ENCODE assay signal across 40 cellular contexts in the genomic region with DNA sequence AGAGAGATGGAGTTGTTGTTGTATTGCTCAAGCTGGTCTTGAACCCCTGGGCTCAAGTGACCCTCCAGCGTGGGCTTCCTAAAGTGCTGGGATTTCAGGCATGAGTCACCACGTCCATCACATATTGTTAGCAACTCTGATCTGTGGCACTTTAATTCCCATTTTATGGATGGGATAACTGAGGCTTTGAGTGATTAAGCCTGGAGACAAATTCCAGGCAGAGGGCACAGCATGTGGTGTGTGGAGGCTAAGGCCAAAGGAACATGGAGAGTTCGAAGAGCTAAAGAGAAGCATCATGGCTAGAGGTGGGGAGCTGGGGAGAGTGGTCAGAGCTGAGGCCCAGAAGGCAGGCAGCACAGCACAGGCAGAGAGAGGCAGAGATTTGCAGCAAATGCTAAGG.
"Had no signal": no experiment of that assay in that cellular context is flagged by ENCODE, and none has a peak within 500 bp of the region (broad histone marks: within the 10 kb centered on the region; RNA-seq: fewer than 3 reads in every experiment).

No MANE protein-coding gene starts in this region.

- H3K4me1 Mint-ChIP-seq: activated naive CD4-positive, alpha-beta T cell treated with anti-CD3 and anti-CD28 coated beads, Interleukin-2, amount 10 ng/mL, durations not matched to agents 7 days and 5 days; activated naive CD4-positive, alpha-beta T cell treated with anti-CD3 and anti-CD28 coated beads, Interleukin-2, amount 50 U/mL, for 24 hours; activated naive CD8-positive, alpha-beta T cell treated with anti-CD3 and anti-CD28 coated beads for 36 hours; activated naive CD8-positive, alpha-beta T cell treated with anti-CD3 and anti-CD28 coated beads, Interleukin-2, amount 10 ng/mL, durations not matched to agents 7 days and 5 days; activated naive CD8-positive, alpha-beta T cell treated with anti-CD3 and anti-CD28 coated beads, Interleukin-2, amount 50 U/mL, for 24 hours; activated T-helper 17 cell treated with anti-CD3 and anti-CD28 coated beads, Interleukin-2, amount 50 U/mL, for 72 hours; central memory CD8-positive, alpha-beta T cell had no signal

- H3K27ac Mint-ChIP-seq: activated naive CD4-positive, alpha-beta T cell treated with anti-CD3 and anti-CD28 coated beads for 36 hours; activated naive CD4-positive, alpha-beta T cell treated with anti-CD3 and anti-CD28 coated beads, Interleukin-2, amount 10 ng/mL, durations not matched to agents 7 days and 5 days; activated naive CD4-positive, alpha-beta T cell treated with anti-CD3 and anti-CD28 coated beads, Interleukin-2, amount 50 U/mL, for 24 hours; activated naive CD4-positive, alpha-beta T cell treated with anti-CD3 and anti-CD28 coated beads, Interleukin-2, amount 50 U/mL, for 72 hours; activated naive CD8-positive, alpha-beta T cell; activated naive CD8-positive, alpha-beta T cell treated with anti-CD3 and anti-CD28 coated beads for 36 hours; activated naive CD8-positive, alpha-beta T cell treated with anti-CD3 and anti-CD28 coated beads, Interleukin-2, amount 10 ng/mL, durations not matched to agents 7 days and 5 days; activated naive CD8-positive, alpha-beta T cell treated with anti-CD3 and anti-CD28 coated beads, Interleukin-2, amount 50 U/mL, for 24 hours; activated T-cell treated with anti-CD3 and anti-CD28 coated beads, Interleukin-2, amount 50 U/mL, for 24 hours; activated T-cell treated with anti-CD3 and anti-CD28 coated beads, Interleukin-2, amount 50 U/mL, for 72 hours; activated T-helper 1 cell treated with anti-CD3 and anti-CD28 coated beads, Interleukin-12 subunit alpha, Interleukin-12 subunit beta, Interleukin-2, Interleukin-4 antibody, amounts not matched to agents 30 ng/mL and 10 ng/mL and 1 ng/mL, durations not matched to agents 14 hours and 24 hours and 36 hours; activated T-helper 17 cell treated with anti-CD3 and anti-CD28 coated beads, Interleukin-2, amount 50 U/mL, for 72 hours; activated T-helper 2 cell treated with anti-CD3 and anti-CD28 coated beads, Interferon-gamma antibody, Interleukin-2, Interleukin-4, amounts not matched to agents 10 μg/mL and 5 μg/mL and 100 μg/mL, durations not matched to agents 14 hours and 24 hours and 36 hours had no signal

- H3K9me3 Mint-ChIP-seq: activated naive CD4-positive, alpha-beta T cell treated with anti-CD3 and anti-CD28 coated beads for 36 hours; activated naive CD4-positive, alpha-beta T cell treated with anti-CD3 and anti-CD28 coated beads, Interleukin-2, amount 10 ng/mL, durations not matched to agents 7 days and 5 days; activated naive CD8-positive, alpha-beta T cell treated with anti-CD3 and anti-CD28 coated beads for 36 hours; activated naive CD8-positive, alpha-beta T cell treated with anti-CD3 and anti-CD28 coated beads, Interleukin-2, amount 10 ng/mL, durations not matched to agents 7 days and 5 days; activated T-helper 1 cell treated with anti-CD3 and anti-CD28 coated beads, Interleukin-12 subunit alpha, Interleukin-12 subunit beta, Interleukin-2, Interleukin-4 antibody, amounts not matched to agents 30 ng/mL and 10 ng/mL and 1 ng/mL, durations not matched to agents 14 hours and 24 hours and 36 hours; activated T-helper 2 cell treated with anti-CD3 and anti-CD28 coated beads, Interferon-gamma antibody, Interleukin-2, Interleukin-4, amounts not matched to agents 10 μg/mL and 5 μg/mL and 100 μg/mL, durations not matched to agents 14 hours and 24 hours and 36 hours had no signal

- H3K27me3 ChIP-seq: adrenal gland, ascending aorta, body of pancreas, brain microvascular endothelial cell, breast epithelium, cardiac muscle cell had no signal

- H3K9me3 ChIP-seq: adrenal gland, ascending aorta, body of pancreas, breast epithelium had no signal

- H3K27me3 Mint-ChIP-seq: activated naive CD4-positive, alpha-beta T cell treated with anti-CD3 and anti-CD28 coated beads, Interleukin-2, amount 10 ng/mL, durations not matched to agents 7 days and 5 days; activated naive CD8-positive, alpha-beta T cell treated with anti-CD3 and anti-CD28 coated beads, Interleukin-2, amount 10 ng/mL, durations not matched to agents 7 days and 5 days; activated naive CD8-positive, alpha-beta T cell treated with anti-CD3 and anti-CD28 coated beads, Interleukin-2, amount 50 U/mL, for 24 hours; activated T-helper 17 cell treated with anti-CD3 and anti-CD28 coated beads, Interleukin-2, amount 50 U/mL, for 72 hours; central memory CD8-positive, alpha-beta T cell had no signal

- FAIRE-seq: astrocyte, bronchial epithelial cell had no signal

- ATAC-seq: activated naive CD4-positive, alpha-beta T cell treated with anti-CD3 and anti-CD28 coated beads, Interleukin-2, amount 50 U/mL, for 72 hours; activated naive CD8-positive, alpha-beta T cell treated with anti-CD3 and anti-CD28 coated beads, Interleukin-2, amount 50 U/mL, for 24 hours; activated T-cell treated with anti-CD3 and anti-CD28 coated beads, Interleukin-2, amount 50 U/mL, for 4 hours; activated T-cell treated with anti-CD3 and anti-CD28 coated beads, Interleukin-2, amount 50 U/mL, for 72 hours; activated T-helper 17 cell treated with anti-CD3 and anti-CD28 coated beads, Interleukin-2, amount 50 U/mL, for 72 hours; body of pancreas had no signal

- H3K4me1 ChIP-seq: adrenal gland, ascending aorta, body of pancreas, breast epithelium had no signal

- H3K4me3 ChIP-seq: adrenal gland, ascending aorta, body of pancreas, breast epithelium, cardiac muscle cell had no signal

- DNase-seq: activated effector memory CD4-positive, alpha-beta T cell treated with anti-CD3 and anti-CD28 coated beads, Interleukin-2, amount 50 U/mL, for 16 hours; activated effector memory CD4-positive, alpha-beta T cell treated with Interleukin-2 at 50 U/mL for 16 hours; activated gamma-delta T cell; activated gamma-delta T cell treated with Interleukin-2 at 50 U/mL for 16 hours; activated naive CD4-positive, alpha-beta T cell; activated naive CD4-positive, alpha-beta T cell treated with anti-CD3 and anti-CD28 coated beads for 36 hours; activated naive CD4-positive, alpha-beta T cell treated with anti-CD3 and anti-CD28 coated beads, Interleukin-2, amount 10 ng/mL, durations not matched to agents 7 days and 5 days; activated naive CD4-positive, alpha-beta T cell treated with anti-CD3 and anti-CD28 coated beads, Interleukin-2, amount 50 U/mL, for 16 hours; activated naive CD4-positive, alpha-beta T cell treated with Interleukin-2 at 50 U/mL for 16 hours; activated naive CD8-positive, alpha-beta T cell treated with anti-CD3 and anti-CD28 coated beads for 36 hours; activated naive CD8-positive, alpha-beta T cell treated with anti-CD3 and anti-CD28 coated beads, Interleukin-2, amount 10 ng/mL, durations not matched to agents 7 days and 5 days; activated naive CD8-positive, alpha-beta T cell treated with anti-CD3 and anti-CD28 coated beads, Interleukin-2, amount 50 U/mL, for 24 hours; activated T-cell treated with anti-CD3 and anti-CD28 coated beads, Interleukin-2, amount 50 U/mL, for 1 hour; activated T-cell treated with anti-CD3 and anti-CD28 coated beads, Interleukin-2, amount 50 U/mL, for 24 hours; activated T-cell treated with anti-CD3 and anti-CD28 coated beads, Interleukin-2, amount 50 U/mL, for 4 hours; activated T-cell treated with anti-CD3 and anti-CD28 coated beads, Interleukin-2, amount 50 U/mL, for 48 hours; activated T-cell treated with anti-CD3 and anti-CD28 coated beads, Interleukin-2, amount 50 U/mL, for 72 hours; adrenal gland; amniotic stem cell; amygdala; anterior cingulate cortex; aorta; body of pancreas; brain microvascular endothelial cell; caudate nucleus; central memory CD4-positive, alpha-beta T cell; cerebellar nuclear complex had no signal

- H3K36me3 ChIP-seq: adrenal gland, ascending aorta, brain microvascular endothelial cell, breast epithelium, cardiac muscle cell had no signal

- H3K36me3 Mint-ChIP-seq: activated naive CD4-positive, alpha-beta T cell treated with anti-CD3 and anti-CD28 coated beads, Interleukin-2, amount 10 ng/mL, durations not matched to agents 7 days and 5 days; activated naive CD4-positive, alpha-beta T cell treated with anti-CD3 and anti-CD28 coated beads, Interleukin-2, amount 50 U/mL, for 24 hours; activated naive CD4-positive, alpha-beta T cell treated with anti-CD3 and anti-CD28 coated beads, Interleukin-2, amount 50 U/mL, for 72 hours; activated naive CD8-positive, alpha-beta T cell; activated naive CD8-positive, alpha-beta T cell treated with anti-CD3 and anti-CD28 coated beads for 36 hours; activated naive CD8-positive, alpha-beta T cell treated with anti-CD3 and anti-CD28 coated beads, Interleukin-2, amount 10 ng/mL, durations not matched to agents 7 days and 5 days; brain had no signal

- H3K4me3 Mint-ChIP-seq: activated naive CD4-positive, alpha-beta T cell treated with anti-CD3 and anti-CD28 coated beads for 36 hours; activated naive CD4-positive, alpha-beta T cell treated with anti-CD3 and anti-CD28 coated beads, Interleukin-2, amount 10 ng/mL, durations not matched to agents 7 days and 5 days; activated naive CD4-positive, alpha-beta T cell treated with anti-CD3 and anti-CD28 coated beads, Interleukin-2, amount 50 U/mL, for 24 hours; activated naive CD8-positive, alpha-beta T cell; activated naive CD8-positive, alpha-beta T cell treated with anti-CD3 and anti-CD28 coated beads for 36 hours; activated naive CD8-positive, alpha-beta T cell treated with anti-CD3 and anti-CD28 coated beads, Interleukin-2, amount 10 ng/mL, durations not matched to agents 7 days and 5 days; activated naive CD8-positive, alpha-beta T cell treated with anti-CD3 and anti-CD28 coated beads, Interleukin-2, amount 50 U/mL, for 24 hours; activated T-cell treated with anti-CD3 and anti-CD28 coated beads, Interleukin-2, amount 50 U/mL, for 24 hours; activated T-cell treated with anti-CD3 and anti-CD28 coated beads, Interleukin-2, amount 50 U/mL, for 4 hours; activated T-cell treated with anti-CD3 and anti-CD28 coated beads, Interleukin-2, amount 50 U/mL, for 72 hours; activated T-helper 1 cell treated with anti-CD3 and anti-CD28 coated beads, Interleukin-12 subunit alpha, Interleukin-12 subunit beta, Interleukin-2, Interleukin-4 antibody, amounts not matched to agents 30 ng/mL and 10 ng/mL and 1 ng/mL, durations not matched to agents 14 hours and 24 hours and 36 hours; activated T-helper 17 cell treated with anti-CD3 and anti-CD28 coated beads, Interleukin-2, amount 50 U/mL, for 72 hours; brain; central memory CD8-positive, alpha-beta T cell had no signal

- H3K27ac ChIP-seq: adrenal gland, ascending aorta, body of pancreas, brain microvascular endothelial cell, breast epithelium, cardiac muscle cell had no signal
